Comparison of ENCODE assay signal across 17 cellular contexts in genomic region chr14:32602699-32603098, GRCh38.
"Had no signal": no experiment of that assay in that cellular context is flagged by ENCODE, and none has a peak within 500 bp of the region (broad histone marks: within the 10 kb centered on the region; RNA-seq: fewer than 3 reads in every experiment).

No MANE protein-coding gene starts in this region.

- H3K9me3 ChIP-seq: left lung, upper lobe of right lung had no signal

- H3K27me3 ChIP-seq: left lung, neural progenitor cell, upper lobe of right lung had no signal

- ATAC-seq: activated CD4-positive, CD25-positive, alpha-beta regulatory T cell treated with anti-CD3 and anti-CD28 coated beads, Interleukin-2, amount 50 U/mL, for 24 hours; activated naive CD8-positive, alpha-beta T cell treated with anti-CD3 and anti-CD28 coated beads, Interleukin-2, amount 50 U/mL, for 24 hours; activated T-cell treated with anti-CD3 and anti-CD28 coated beads, Interleukin-2, amount 50 U/mL, for 4 hours; naive thymus-derived CD4-positive, alpha-beta T cell; stimulated activated naive B cell treated with anti-CD40 and anti-IgM and Interleukin-4, amounts not matched to agents 10 μg/mL and 1 μg/mL and 100 μg/mL, for 72 hours had no signal

- H3K27ac ChIP-seq: epithelial cell of prostate, left lung, neural progenitor cell, upper lobe of right lung had no signal

- H3K36me3 ChIP-seq: left lung, neural progenitor cell, upper lobe of right lung had no signal

- H3K4me3 ChIP-seq: left lung, neural progenitor cell, upper lobe of right lung had no signal

- H3K4me1 ChIP-seq: left lung, upper lobe of right lung had no signal

- DNase-seq: activated CD4-positive, alpha-beta T cell treated with anti-CD3 and anti-CD28 coated beads, Interleukin-2, amount 10 ng/mL, durations not matched to agents 7 days and 5 days; activated CD8-positive, alpha-beta memory T cell treated with anti-CD3 and anti-CD28 coated beads, Interleukin-2, amount 50 U/mL, for 4 hours; activated effector memory CD4-positive, alpha-beta T cell treated with Interleukin-2 at 50 U/mL for 16 hours; activated naive CD4-positive, alpha-beta T cell treated with anti-CD3 and anti-CD28 coated beads, Interleukin-2, amount 10 ng/mL, durations not matched to agents 7 days and 5 days; activated naive CD8-positive, alpha-beta T cell treated with anti-CD3 and anti-CD28 coated beads, Interleukin-2, amount 50 U/mL, for 24 hours; activated T-cell treated with anti-CD3 and anti-CD28 coated beads, Interleukin-2, amount 50 U/mL, for 4 hours; central memory CD4-positive, alpha-beta T cell; endodermal cell; foreskin melanocyte; kidney; left lung; naive thymus-derived CD4-positive, alpha-beta T cell; stimulated activated naive B cell treated with anti-CD40 and anti-IgM and Interleukin-4, amounts not matched to agents 10 μg/mL and 1 μg/mL and 100 μg/mL, for 72 hours; upper lobe of right lung had no signal
